8 cellular contexts compared by ENCODE assay signal in the genomic region with DNA sequence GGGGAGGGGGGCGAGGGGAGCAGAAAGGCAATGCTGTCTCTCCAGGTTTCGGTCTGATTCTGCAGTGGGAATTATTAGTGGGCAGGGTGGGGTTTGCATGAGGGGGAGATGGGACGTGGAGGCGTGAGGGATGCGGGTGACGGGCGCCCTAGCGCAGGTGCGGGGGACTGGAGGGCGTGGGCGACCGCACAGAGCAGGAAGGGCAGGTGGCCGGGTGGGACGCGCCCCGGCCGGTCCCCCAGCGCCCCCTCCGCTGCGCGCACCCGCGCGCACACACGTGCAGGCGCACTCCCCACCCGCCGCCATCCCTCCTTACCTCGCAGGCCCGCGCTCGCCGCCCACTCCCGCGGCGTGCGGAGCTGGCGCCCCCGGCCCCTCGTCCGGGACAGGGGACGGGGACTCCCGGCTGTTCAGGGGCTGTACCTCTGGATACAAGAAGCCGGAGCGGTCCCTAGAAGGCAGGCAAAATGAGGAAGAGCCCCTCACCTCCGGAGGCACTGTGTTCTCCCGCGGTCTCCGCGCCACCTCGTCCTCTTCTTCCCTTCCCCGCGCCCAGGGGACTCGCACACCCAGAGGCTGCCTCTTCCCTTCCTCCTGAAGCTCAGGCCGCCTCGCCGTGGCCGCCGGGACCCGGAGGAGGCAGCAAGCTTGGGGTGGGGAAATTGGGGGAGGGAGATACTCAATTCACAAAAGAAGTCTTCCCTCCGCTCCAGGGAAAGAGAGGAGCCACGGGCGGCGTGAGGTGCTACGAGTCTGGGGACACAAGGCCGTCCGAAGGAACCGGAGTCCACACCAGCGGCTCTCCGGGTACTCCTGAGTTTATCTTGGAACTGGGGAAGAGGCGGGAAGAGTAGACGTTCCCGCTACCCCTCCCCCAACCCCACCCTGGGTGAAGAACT. TPM values are rescaled to one million over a fixed set of nuclear protein-coding genes. Genes with fewer than 3 reads are reported as not detected.
DNase-seq lines count a peak whose midpoint lies in the region; ATAC-seq and TF ChIP-seq lines count a peak whose summit lies in the region.

No MANE protein-coding gene starts in this region.

- peaks cover 56 to 59% of the 10 kb centered on the region in 2 donors for H3K27me3 Mint-ChIP-seq in T-cell

- peak overlapping the region in 2 of 3 donors; percentile 21 to 70 for H3K4me3 Mint-ChIP-seq in T-cell

- peaks cover 9 to 16% (median 13%) of the 10 kb centered on the region in 3 donors for H3K4me1 Mint-ChIP-seq in T-cell

- H3K9me3 Mint-ChIP-seq in T-cell, result peaks cover 6 to 17% (median 9%) of the 10 kb centered on the region in 3 donors

- H3K27ac Mint-ChIP-seq in T-cell, result no peak overlapping the region

- H3K9me3 ChIP-seq in iPS-18a (ENCODE audit: control insufficient read depth, low read depth, low read length) (no peaks in the 10 kb centered on the region), spleen (peaks cover 0 to 12% (median 2%) of the 10 kb centered on the region in 8 donors)

- H3K36me3 Mint-ChIP-seq in T-cell, result no peaks in the 10 kb centered on the region

- TF ChIP-seq CTCF in spleen (IDR thresholded peaks at IDR 0.05 in 8 of 11, conservative IDR thresholded peaks at IDR 0.05 in 3 of 11), result no peak

- CTCF ChIA-PET in T-cell (lab: Charles Lee), result no interaction called here

- DNase-seq in NCI-H526 (lab: John Stamatoyannopoulos, UW), result peak; percentile 8 to 46
- DNase-seq in NCI-H526 treated with DMSO at 0.1 percent for 48 hours (lab: John Stamatoyannopoulos, UW), result no peak
- no peak for DNase-seq in T-cell
- peak; percentile 67 for DNase-seq in spleen
- DNase-seq in KG1 (lab: John Stamatoyannopoulos, UW), result no peak
- DNase-seq in NCI-H146 treated with DMSO at 0.1 percent for 48 hours (lab: John Stamatoyannopoulos, UW; ENCODE audit: unreplicated experiment), result no peak

- 1 to 3% (median 2%) methylated on average over 42 to 73 of the region's 73 CpGs for WGBS in spleen, 5 donors

- H3K9ac ChIP-seq in iPS-18a (ENCODE audit: low read length), result no peak overlapping the region

- TF ChIP-seq POLR2A in spleen (IDR thresholded peaks at IDR 0.05), result no peak

- H3K36me3 ChIP-seq in iPS-18a (ENCODE audit: control insufficient read depth, low read depth, low read length) (no peaks in the 10 kb centered on the region), spleen (no peaks in the 10 kb centered on the region)

- ATAC-seq in T-cell (replicated peaks in 1 of 4), result no peak
- no peak for ATAC-seq in HG03025 (IDR thresholded peaks at IDR 0.05; ENCODE audit: low FRiP score, unreplicated experiment)

- intact Hi-C loops in spleen (cut with DNase I; ENCODE audit: low total_unique reads), result no loop called here

- H3K27ac ChIP-seq in iPS-18a (ENCODE audit: low read length) (no peak overlapping the region), spleen (no peak overlapping the region)

- peaks cover 66% of the 10 kb centered on the region for H3K27me3 ChIP-seq in iPS-18a (ENCODE audit: control insufficient read depth, insufficient read depth, low read length)
- peaks cover 14 to 76% (median 44%) of the 10 kb centered on the region in 7 donors for H3K27me3 ChIP-seq in spleen (replicated peaks in 1 of 7)

- H3K4me3 ChIP-seq in iPS-18a (ENCODE audit: low read length) (peak overlapping the region; percentile 68), spleen (peak overlapping the region; percentile 12 to 67 (median 40))

- POLR2A ChIA-PET in T-cell (lab: Charles Lee), result no interaction called here

- H3K4me1 ChIP-seq in iPS-18a (ENCODE audit: control insufficient read depth, low read depth, low read length) (peaks cover 24% of the 10 kb centered on the region), spleen (peaks cover 3 to 43% (median 21%) of the 10 kb centered on the region in 6 donors)

RNA-seq across cellular contexts. Expression of a gene that starts 1.3 kb away (rescaled TPM):
- total RNA-seq in T-cell, result not detected
- total RNA-seq in spleen, result 10 to 100 TPM in 4 of 7 donors, 1 to 10 TPM in 3; 1.8 to 27.5 (median 10.8) TPM
- under 1 TPM; 0.07 to 0.35 (median 0.14) TPM for polyA plus RNA-seq in spleen

Comparison
In these comparisons a context has a peak if more than half of its experiments do, and no peak if none do; other contexts are left out.
1. DNase-seq: peak in NCI-H526 (2 of 2) and spleen (single experiment); none in NCI-H526 treated with DMSO at 0.1 percent for 48 hours (single experiment), T-cell (0 of 34), KG1 (single experiment) and NCI-H146 treated with DMSO at 0.1 percent for 48 hours (single experiment).